In genomic region chr13:111263566-111263965, GRCh38 we compare ENCODE assay signal across 21 cellular contexts.
DNase-seq lines count a peak whose midpoint lies in the region; ATAC-seq lines count a peak whose summit lies in the region.
"Had no signal": no experiment of that assay in that cellular context is flagged by ENCODE, and none has a peak within 500 bp of the region (broad histone marks: within the 10 kb centered on the region; RNA-seq: fewer than 3 reads in every experiment).

No MANE protein-coding gene starts in this region.

- peak overlapping the region; percentile 4 for H3K27ac Mint-ChIP-seq in activated T-cell treated with anti-CD3 and anti-CD28 coated beads, Interleukin-2, amount 50 U/mL, for 24 hours
- peak overlapping the region; percentile 36 to 75 for H3K27ac Mint-ChIP-seq in stimulated activated naive CD8-positive, alpha-beta T cell treated with anti-CD3 and anti-CD28 coated beads, Interleukin-15, amount 100 ng/mL, for 72 hours
- peak overlapping the region; percentile 33 for H3K27ac Mint-ChIP-seq in activated naive CD8-positive, alpha-beta T cell treated with anti-CD3 and anti-CD28 coated beads, Interleukin-2, amount 50 U/mL, for 24 hours
- H3K27ac Mint-ChIP-seq: B cell had no signal

- no peak for ATAC-seq in stimulated activated naive CD8-positive, alpha-beta T cell treated with anti-CD3 and anti-CD28 coated beads, Interleukin-15, amount 100 ng/mL, for 72 hours
- ATAC-seq in stimulated activated naive CD8-positive, alpha-beta T cell treated with anti-CD3 and anti-CD28 coated beads, Interleukin-15, Interleukin-2, amounts not matched to agents 100 U/mL and 50 U/mL, for 24 hours, result no peak
- ATAC-seq in activated naive CD8-positive, alpha-beta T cell treated with anti-CD3 and anti-CD28 coated beads, Interleukin-2, amount 50 U/mL, for 24 hours, result no peak
- ATAC-seq: A549, GM12878 had no signal

- peaks cover 81% of the 10 kb centered on the region for H3K36me3 Mint-ChIP-seq in activated T-cell treated with anti-CD3 and anti-CD28 coated beads, Interleukin-2, amount 50 U/mL, for 24 hours (ENCODE audit: low read depth)
- H3K36me3 Mint-ChIP-seq in activated naive CD8-positive, alpha-beta T cell treated with anti-CD3 and anti-CD28 coated beads, Interleukin-2, amount 50 U/mL, for 24 hours (ENCODE audit: low read depth), result peaks cover 30% of the 10 kb centered on the region

- H3K4me3 Mint-ChIP-seq in activated T-cell treated with anti-CD3 and anti-CD28 coated beads, Interleukin-2, amount 50 U/mL, for 24 hours, result no peak overlapping the region
- no peak overlapping the region for H3K4me3 Mint-ChIP-seq in stimulated activated naive CD8-positive, alpha-beta T cell treated with anti-CD3 and anti-CD28 coated beads, Interleukin-15, amount 100 ng/mL, for 72 hours
- H3K4me3 Mint-ChIP-seq in activated naive CD8-positive, alpha-beta T cell treated with anti-CD3 and anti-CD28 coated beads, Interleukin-2, amount 50 U/mL, for 24 hours, result no peak overlapping the region
- H3K4me3 Mint-ChIP-seq: B cell; CD4-positive, alpha-beta memory T cell; CD8-positive, alpha-beta memory T cell had no signal

- no peaks in the 10 kb centered on the region for H3K27me3 Mint-ChIP-seq in activated T-cell treated with anti-CD3 and anti-CD28 coated beads, Interleukin-2, amount 50 U/mL, for 24 hours
- no peaks in the 10 kb centered on the region for H3K27me3 Mint-ChIP-seq in stimulated activated naive CD8-positive, alpha-beta T cell treated with anti-CD3 and anti-CD28 coated beads, Interleukin-15, amount 100 ng/mL, for 72 hours
- H3K27me3 Mint-ChIP-seq in activated naive CD8-positive, alpha-beta T cell treated with anti-CD3 and anti-CD28 coated beads, Interleukin-2, amount 50 U/mL, for 24 hours, result no peaks in the 10 kb centered on the region
- H3K27me3 Mint-ChIP-seq: B cell; CD4-positive, alpha-beta memory T cell; CD8-positive, alpha-beta memory T cell had no signal

- H3K4me1 Mint-ChIP-seq in activated T-cell treated with anti-CD3 and anti-CD28 coated beads, Interleukin-2, amount 50 U/mL, for 24 hours (ENCODE audit: low read depth), result peaks cover 7% of the 10 kb centered on the region
- H3K4me1 Mint-ChIP-seq in stimulated activated naive CD8-positive, alpha-beta T cell treated with anti-CD3 and anti-CD28 coated beads, Interleukin-15, amount 100 ng/mL, for 72 hours, result no peaks in the 10 kb centered on the region
- peaks cover 5% of the 10 kb centered on the region for H3K4me1 Mint-ChIP-seq in activated naive CD8-positive, alpha-beta T cell treated with anti-CD3 and anti-CD28 coated beads, Interleukin-2, amount 50 U/mL, for 24 hours
- H3K4me1 Mint-ChIP-seq: B cell had no signal

- DNase-seq in activated T-cell treated with anti-CD3 and anti-CD28 coated beads, Interleukin-2, amount 50 U/mL, for 24 hours, result no peak
- DNase-seq in activated T-cell treated with anti-CD3 and anti-CD28 coated beads, Interleukin-2, amount 50 U/mL, for 48 hours, result no peak
- no peak for DNase-seq in stimulated activated naive CD8-positive, alpha-beta T cell treated with anti-CD3 and anti-CD28 coated beads, Interleukin-15, amount 100 ng/mL, for 72 hours
- no peak for DNase-seq in stimulated activated naive CD8-positive, alpha-beta T cell treated with anti-CD3 and anti-CD28 coated beads, Interleukin-15, Interleukin-2, amounts not matched to agents 100 U/mL and 50 U/mL, for 24 hours
- no peak for DNase-seq in activated naive CD8-positive, alpha-beta T cell treated with anti-CD3 and anti-CD28 coated beads, Interleukin-2, amount 50 U/mL, for 24 hours
- DNase-seq in HK-2 (ENCODE audit: unreplicated experiment) (no peak), NCI-H748 treated with DMSO at 0.1 percent for 48 hours (lab: John Stamatoyannopoulos, UW) (no peak)
- DNase-seq: AML-193; CD4-positive, alpha-beta memory T cell; CD8-positive, alpha-beta memory T cell; COR-L47; DMS 273 treated with DMSO at 0.1 percent for 48 hours; DMS153; DMS53; DMS79; DND-41; EL; GDM1 had no signal

- no peaks in the 10 kb centered on the region for H3K9me3 Mint-ChIP-seq in activated T-cell treated with anti-CD3 and anti-CD28 coated beads, Interleukin-2, amount 50 U/mL, for 24 hours
- H3K9me3 Mint-ChIP-seq in stimulated activated naive CD8-positive, alpha-beta T cell treated with anti-CD3 and anti-CD28 coated beads, Interleukin-15, amount 100 ng/mL, for 72 hours, result peaks cover 7 to 16% of the 10 kb centered on the region in 2 donors
- peaks cover 6% of the 10 kb centered on the region for H3K9me3 Mint-ChIP-seq in activated naive CD8-positive, alpha-beta T cell treated with anti-CD3 and anti-CD28 coated beads, Interleukin-2, amount 50 U/mL, for 24 hours

Comparison
In these comparisons a context has a peak if more than half of its experiments do, and no peak if none do; other contexts are left out.
1. H3K27ac Mint-ChIP-seq: peak in every context shown above with its lines; median percentile 56 in stimulated activated naive CD8-positive, alpha-beta T cell treated with anti-CD3 and anti-CD28 coated beads, Interleukin-15, amount 100 ng/mL, for 72 hours; 33 in activated naive CD8-positive, alpha-beta T cell treated with anti-CD3 and anti-CD28 coated beads, Interleukin-2, amount 50 U/mL, for 24 hours; 4 in activated T-cell treated with anti-CD3 and anti-CD28 coated beads, Interleukin-2, amount 50 U/mL, for 24 hours.